Comparison of ENCODE assay signal across 23 cellular contexts in the genomic region with DNA sequence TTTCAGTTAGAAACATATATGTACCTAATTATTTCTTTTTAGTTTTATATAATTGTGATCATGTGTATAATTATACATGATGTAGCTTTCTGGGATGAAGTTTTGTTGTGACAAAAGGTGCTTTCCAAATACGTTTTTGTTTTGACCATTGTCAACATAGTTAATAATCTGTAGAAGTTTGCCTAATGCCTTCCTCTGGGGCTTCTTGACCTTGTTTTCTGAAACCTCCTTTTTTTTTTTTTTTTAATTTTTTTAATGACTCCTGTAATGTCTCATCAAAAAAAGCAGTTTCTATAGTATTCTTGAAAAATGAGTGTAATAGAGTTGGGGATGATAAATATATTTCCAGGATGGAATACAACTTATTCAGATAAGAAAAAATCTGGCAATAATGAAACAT.
DNase-seq lines count a peak whose midpoint lies in the region; ATAC-seq and TF ChIP-seq lines count a peak whose summit lies in the region.
"Had no signal": no experiment of that assay in that cellular context is flagged by ENCODE, and none has a peak within 500 bp of the region (broad histone marks: within the 10 kb centered on the region; RNA-seq: fewer than 3 reads in every experiment).

No MANE protein-coding gene starts in this region.

- H3K27ac Mint-ChIP-seq in neural progenitor cell, result no peak overlapping the region
- H3K27ac Mint-ChIP-seq: activated CD4-positive, alpha-beta T cell treated with anti-CD3 and anti-CD28 coated beads, Interleukin-2, amount 10 ng/mL, durations not matched to agents 7 days and 5 days; natural killer cell; stimulated activated naive CD8-positive, alpha-beta T cell treated with anti-CD3 and anti-CD28 coated beads, Interleukin-15, amount 100 ng/mL, for 72 hours; T-helper 1 cell treated with Interleukin-12 subunit alpha and Interleukin-12 subunit beta and Interleukin-4 antibody, amounts not matched to agents 30 μg/mL and 1 μg/mL, for 36 hours had no signal

- peaks cover 29% of the 10 kb centered on the region for H3K4me1 Mint-ChIP-seq in neural progenitor cell

- H3K79me2 ChIP-seq in neural progenitor cell (ENCODE audit: low read depth), result no peaks in the 10 kb centered on the region

- no peaks in the 10 kb centered on the region for H3F3A ChIP-seq in neural progenitor cell (ENCODE audit: low read depth)

- H3K27me3 Mint-ChIP-seq in neural progenitor cell (ENCODE audit: insufficient read depth, low read depth), result peaks cover 4% of the 10 kb centered on the region
- H3K27me3 Mint-ChIP-seq: activated CD4-positive, alpha-beta T cell treated with anti-CD3 and anti-CD28 coated beads, Interleukin-2, amount 10 ng/mL, durations not matched to agents 7 days and 5 days; stimulated activated naive CD8-positive, alpha-beta T cell treated with anti-CD3 and anti-CD28 coated beads, Interleukin-15, amount 100 ng/mL, for 72 hours had no signal

- H3K9me3 Mint-ChIP-seq in neural progenitor cell, result no peaks in the 10 kb centered on the region
- H3K9me3 Mint-ChIP-seq: activated CD4-positive, alpha-beta T cell treated with anti-CD3 and anti-CD28 coated beads, Interleukin-2, amount 10 ng/mL, durations not matched to agents 7 days and 5 days; natural killer cell; stimulated activated naive CD8-positive, alpha-beta T cell treated with anti-CD3 and anti-CD28 coated beads, Interleukin-15, amount 100 ng/mL, for 72 hours; T-helper 1 cell treated with Interleukin-12 subunit alpha and Interleukin-12 subunit beta and Interleukin-4 antibody, amounts not matched to agents 30 μg/mL and 1 μg/mL, for 36 hours had no signal

- no peaks in the 10 kb centered on the region for H4K20me1 ChIP-seq in neural progenitor cell (ENCODE audit: low read depth)

- no peak for TF ChIP-seq CTCF in neural progenitor cell (IDR thresholded peaks at IDR 0.05)

- no peaks in the 10 kb centered on the region for H3K27me3 ChIP-seq in neural progenitor cell

- peaks cover 7% of the 10 kb centered on the region for H3K4me1 ChIP-seq in neural progenitor cell

- peaks cover 4% of the 10 kb centered on the region for H3K36me3 Mint-ChIP-seq in neural progenitor cell
- H3K36me3 Mint-ChIP-seq: natural killer cell had no signal

- no peak for DNase-seq in stimulated activated naive CD4-positive, alpha-beta T cell (lab: John Stamatoyannopoulos, UW)
- DNase-seq in amygdala (lab: John Stamatoyannopoulos, UW), result no peak
- no peak for DNase-seq in neural progenitor cell (ENCODE audit: low spot score)
- no peak for DNase-seq in NCI-H1930 (lab: John Stamatoyannopoulos, UW)
- DNase-seq: activated CD4-positive, alpha-beta T cell treated with anti-CD3 and anti-CD28 coated beads, Interleukin-2, amount 10 ng/mL, durations not matched to agents 7 days and 5 days; activated CD8-positive, alpha-beta memory T cell treated with anti-CD3 and anti-CD28 coated beads, Interleukin-2, amount 50 U/mL, for 4 hours; activated gamma-delta T cell treated with Interleukin-2 at 50 U/mL for 16 hours; amniotic stem cell; DMS79 treated with DMSO at 0.1 percent for 48 hours; foreskin fibroblast; left colon; natural killer cell; NCI-H1436; NCI-H774; posterior cingulate gyrus; SIG-M5; stimulated activated naive CD8-positive, alpha-beta T cell treated with anti-CD3 and anti-CD28 coated beads, Interleukin-15, amount 100 ng/mL, for 72 hours; trophoblast cell had no signal

- peak; percentile 44 for ATAC-seq in GM19324 (IDR thresholded peaks at IDR 0.05; ENCODE audit: low FRiP score, unreplicated experiment)
- ATAC-seq in HG02610 (IDR thresholded peaks at IDR 0.05; ENCODE audit: unreplicated experiment), result peak; percentile 29
- ATAC-seq in HG03342 (IDR thresholded peaks at IDR 0.05; ENCODE audit: unreplicated experiment), result peak; percentile 60
- ATAC-seq: left colon; natural killer cell; stimulated activated naive CD8-positive, alpha-beta T cell treated with anti-CD3 and anti-CD28 coated beads, Interleukin-15, amount 100 ng/mL, for 72 hours had no signal

- H3K4me2 ChIP-seq in neural progenitor cell, result no peak overlapping the region

- H3K4me3 Mint-ChIP-seq in neural progenitor cell, result no peak overlapping the region
- H3K4me3 Mint-ChIP-seq: activated CD4-positive, alpha-beta T cell treated with anti-CD3 and anti-CD28 coated beads, Interleukin-2, amount 10 ng/mL, durations not matched to agents 7 days and 5 days; natural killer cell; stimulated activated naive CD8-positive, alpha-beta T cell treated with anti-CD3 and anti-CD28 coated beads, Interleukin-15, amount 100 ng/mL, for 72 hours; T-helper 1 cell treated with Interleukin-12 subunit alpha and Interleukin-12 subunit beta and Interleukin-4 antibody, amounts not matched to agents 30 μg/mL and 1 μg/mL, for 36 hours had no signal

- no peak overlapping the region for H2AFZ ChIP-seq in neural progenitor cell (replicated peaks)

- H3K36me3 ChIP-seq in neural progenitor cell, result no peaks in the 10 kb centered on the region

- H3K27ac ChIP-seq in neural progenitor cell, result no peak overlapping the region
- H3K27ac ChIP-seq: epithelial cell of prostate had no signal

- H3K9me3 ChIP-seq in neural progenitor cell (ENCODE audit: low read depth), result no peaks in the 10 kb centered on the region

- no peak overlapping the region for H3K4me3 ChIP-seq in neural progenitor cell

- H3K9ac ChIP-seq in neural progenitor cell, result no peak overlapping the region
